Comparison of ENCODE assay signal across 8 cellular contexts in genomic region chr15:90956551-90957104, GRCh38. TPM values are rescaled to one million over a fixed set of nuclear protein-coding genes. Genes with fewer than 3 reads are reported as not detected.
DNase-seq lines count a peak whose midpoint lies in the region; ATAC-seq and TF ChIP-seq lines count a peak whose summit lies in the region.

No MANE protein-coding gene starts in this region.

- TF ChIP-seq CTCF in BE2C (IDR thresholded peaks at IDR 0.05; ENCODE audit: low read depth, low read length) (peak; percentile 91), PC-9 (conservative IDR thresholded peaks at IDR 0.05) (peak; percentile 68), nephron (IDR thresholded peaks at IDR 0.05; ENCODE audit: unreplicated experiment in 3 of 3) (peak; percentile 94 to 96 (median 96))

- peaks cover 25% of the 10 kb centered on the region for H3K79me2 ChIP-seq in PC-9 (ENCODE audit: low read depth)

- ATAC-seq in HG03159 (IDR thresholded peaks at IDR 0.05; ENCODE audit: unreplicated experiment), result peak; percentile 34
- no peak for ATAC-seq in stimulated activated naive CD8-positive, alpha-beta T cell treated with anti-CD3 and anti-CD28 coated beads, Interleukin-15, Interleukin-2, amounts not matched to agents 100 U/mL and 50 U/mL, for 24 hours

- H3F3A ChIP-seq in PC-9 (ENCODE audit: insufficient read depth, low read depth), result peaks cover 18% of the 10 kb centered on the region

- CTCF ChIA-PET in PC-9 (lab: Charles Lee), result interaction anchor here (0.5 to 1.6 kb wide), 10 partner anchors 12 to 1601 kb away, joined by 3 to 12 read pairs (median 5); partner anchors contain the start of gene PRC1

- H3K27ac ChIP-seq in PC-9 (no peak overlapping the region), SJCRH30 (no peak overlapping the region)

- DNase-seq in BE2C, result peak; percentile 92
- peak in 1 of 2 experiments; percentile 21 for DNase-seq in PC-9
- DNase-seq in activated gamma-delta T cell (lab: John Stamatoyannopoulos, UW), result peak; percentile 28
- DNase-seq in fibroblast of the conjunctiva (ENCODE audit: low read depth), result peak; percentile 48
- peak; percentile 85 for DNase-seq in stimulated activated naive CD8-positive, alpha-beta T cell treated with anti-CD3 and anti-CD28 coated beads, Interleukin-15, Interleukin-2, amounts not matched to agents 100 U/mL and 50 U/mL, for 24 hours
- DNase-seq in SJCRH30, result no peak

- peak overlapping the region; percentile 83 for H3K4me2 ChIP-seq in PC-9

- H3K36me3 ChIP-seq in BE2C, result peaks cover 31% of the 10 kb centered on the region
- no peaks in the 10 kb centered on the region for H3K36me3 ChIP-seq in PC-9 (ENCODE audit: low read depth)
- H3K36me3 ChIP-seq in SJCRH30, result peaks cover 22% of the 10 kb centered on the region

- no peaks in the 10 kb centered on the region for H3K27me3 Mint-ChIP-seq in nephron (ENCODE audit: low read depth)

- POLR2A ChIA-PET in PC-9 (lab: Charles Lee; ENCODE audit: unreplicated experiment), result no interaction called here

- intact Hi-C loops in PC-9 (cut with micrococcal nuclease; ENCODE audit: unreplicated experiment), result loop anchor here (5.0 kb wide), 2 partner anchors 76 to 316 kb away; no protein-coding TSS in a partner anchor

- H3K4me3 Mint-ChIP-seq in nephron, result peak overlapping the region; percentile 85 to 92 (median 90)

- H3K9me2 ChIP-seq in PC-9 (ENCODE audit: insufficient read depth), result no peaks in the 10 kb centered on the region

- no peaks in the 10 kb centered on the region for H3K9me3 ChIP-seq in BE2C
- H3K9me3 ChIP-seq in PC-9 (ENCODE audit: insufficient read depth, low read depth), result no peaks in the 10 kb centered on the region
- H3K9me3 ChIP-seq in SJCRH30 (replicated peaks), result no peaks in the 10 kb centered on the region

- no peak overlapping the region for H2AFZ ChIP-seq in PC-9

- H3K27ac Mint-ChIP-seq in nephron, result peak overlapping the region in 2 of 3 experiments; percentile 25 to 69

- H3K4me1 ChIP-seq in BE2C (peaks cover 10% of the 10 kb centered on the region), PC-9 (replicated peaks; ENCODE audit: insufficient read depth) (peaks cover 10% of the 10 kb centered on the region), SJCRH30 (peaks cover 22% of the 10 kb centered on the region)

- H3K27me3 ChIP-seq in BE2C (no peaks in the 10 kb centered on the region), PC-9 (ENCODE audit: insufficient read depth, low read depth) (no peaks in the 10 kb centered on the region), SJCRH30 (no peaks in the 10 kb centered on the region)

- H4K20me1 ChIP-seq in PC-9 (ENCODE audit: insufficient read depth), result no peaks in the 10 kb centered on the region; the same call in 1 of the 2 replicates

- peak overlapping the region; percentile 85 for H3K4me3 ChIP-seq in BE2C (ENCODE audit: low read depth, low read length)
- H3K4me3 ChIP-seq in PC-9, result peak overlapping the region; percentile 98; the same call in 1 of the 2 replicates
- no peak overlapping the region for H3K4me3 ChIP-seq in SJCRH30

- H3K4me1 Mint-ChIP-seq in nephron, result peaks cover 25% of the 10 kb centered on the region

- BruUV-seq in PC-9 (replicated peaks; lab: Mats Ljungman, UMichigan), result no TSS peak

- H3K36me3 Mint-ChIP-seq in nephron (ENCODE audit: low read depth), result peaks cover 25% of the 10 kb centered on the region

- no peaks in the 10 kb centered on the region for H3K9me3 Mint-ChIP-seq in nephron

RNA-seq across cellular contexts. Expression of gene RCCD1, which starts 1.9 kb away (rescaled TPM):
- 25.5 TPM for polyA plus RNA-seq in BE2C (2012; ENCODE audit: insufficient read depth, insufficient read length, low read depth)
- 51.4 and 51.5 TPM in 2 replicates for total RNA-seq in PC-9 (2021)
- total RNA-seq in SJCRH30 (2014; rRNA removed; shearing (Covaris generic)), result 6.8 and 8.6 TPM in 2 replicates

RNA-seq across cellular contexts. Expression of gene UNC45A, which starts 21.5 kb away (rescaled TPM):
- 83.4 TPM for polyA plus RNA-seq in BE2C (2012; ENCODE audit: insufficient read depth, insufficient read length, low read depth)
- 81.8 and 86.0 TPM in 2 replicates for total RNA-seq in PC-9 (2021)
- total RNA-seq in SJCRH30 (2014; rRNA removed; shearing (Covaris generic)), result 40.7 and 42.4 TPM in 2 replicates

RNA-seq across cellular contexts. Expression of gene HDDC3, which starts 24.3 kb away (rescaled TPM):
- 58.6 TPM for polyA plus RNA-seq in BE2C (2012; ENCODE audit: insufficient read depth, insufficient read length, low read depth)
- 18.1 and 20.9 TPM in 2 replicates for total RNA-seq in PC-9 (2021)
- 4.6 and 4.7 TPM in 2 replicates for total RNA-seq in SJCRH30 (2014; rRNA removed; shearing (Covaris generic))

RNA-seq across cellular contexts. Expression of gene PRC1, which starts 37.7 kb away (rescaled TPM):
- 71.9 TPM for polyA plus RNA-seq in BE2C (2012; ENCODE audit: insufficient read depth, insufficient read length, low read depth)
- 145 and 180 TPM in 2 replicates for total RNA-seq in PC-9 (2021)
- total RNA-seq in SJCRH30 (2014; rRNA removed; shearing (Covaris generic)), result 250 and 275 TPM in 2 replicates

RNA-seq across cellular contexts. Expression of gene MAN2A2, which starts 53.5 kb away (rescaled TPM):
- polyA plus RNA-seq in BE2C (2012; ENCODE audit: insufficient read depth, insufficient read length, low read depth), result 111 TPM
- 26.4 and 27.1 TPM in 2 replicates for total RNA-seq in PC-9 (2021)
- 11.0 and 12.6 TPM in 2 replicates for total RNA-seq in SJCRH30 (2014; rRNA removed; shearing (Covaris generic))

Comparison
In these comparisons a context has a peak if more than half of its experiments do, and no peak if none do; other contexts are left out.
1. DNase-seq: peak in BE2C (single experiment), activated gamma-delta T cell (single experiment), fibroblast of the conjunctiva (single experiment) and stimulated activated naive CD8-positive, alpha-beta T cell treated with anti-CD3 and anti-CD28 coated beads, Interleukin-15, Interleukin-2, amounts not matched to agents 100 U/mL and 50 U/mL, for 24 hours (single experiment); none in SJCRH30 (0 of 2).
2. Peak in every context shown above with its lines, with median percentiles within 50 percentile points of each other: CTCF ChIP-seq.